In genomic region chr3:144127014-144127413, GRCh38 we compare ENCODE assay signal across 19 cellular contexts.
A peak's percentile ranks its signal among the peaks of the same experiment; 100 is the strongest.
DNase-seq lines count a peak whose midpoint lies in the region; ATAC-seq, FAIRE-seq and TF ChIP-seq lines count a peak whose summit lies in the region.
"Had no signal": no experiment of that assay in that cellular context is flagged by ENCODE, and none has a peak within 500 bp of the region (broad histone marks: within the 10 kb centered on the region; RNA-seq: fewer than 3 reads in every experiment).

No MANE protein-coding gene starts in this region.

- no TSS peak for BruUV-seq in GM12878 (replicated peaks; lab: Mats Ljungman, UMichigan)

- H3K4me3 ChIP-seq in GM12878 (peak overlapping the region; percentile 3; the same call in 1 of the 2 replicates), fibroblast of the aortic adventitia (ENCODE audit: low read depth, low read length) (no peak overlapping the region), mucosa of descending colon (no peak overlapping the region), uterus (no peak overlapping the region)

- no peak for DNase-seq in natural killer cell
- DNase-seq in natural killer cell treated with Interleukin-12 subunit alpha and Interleukin-12 subunit beta and Interleukin-15 and Interleukin-18, amount 100 ng/mL, for 72 hours (ENCODE audit: low spot score), result no peak
- DNase-seq in GM12878 (ENCODE audit: low read depth, low spot score), result no peak
- DNase-seq in fibroblast of the aortic adventitia (ENCODE audit: low read depth), result peak; percentile 45
- DNase-seq in NCI-H2107 treated with DMSO at 0.1 percent for 48 hours (lab: John Stamatoyannopoulos, UW; ENCODE audit: unreplicated experiment), result no peak
- DNase-seq in mucosa of descending colon, result no peak
- no peak for DNase-seq in NCI-H524 (lab: John Stamatoyannopoulos, UW)
- no peak for DNase-seq in uterus
- DNase-seq: Calu3; CD4-positive, alpha-beta memory T cell; DMS79; GOT3; KG1; NCI-H1436; NCI-H2029; NK-92 treated with Interleukin-12 subunit alpha and Interleukin-12 subunit beta, amount 100 ng/mL, for 24 hours; RPMI8226; SIG-M5 had no signal

- peak overlapping the region; percentile 78 to 88 for H3K27ac Mint-ChIP-seq in natural killer cell
- no peak overlapping the region for H3K27ac Mint-ChIP-seq in natural killer cell treated with Interleukin-12 subunit alpha and Interleukin-12 subunit beta and Interleukin-15 and Interleukin-18, amount 100 ng/mL, for 72 hours
- H3K27ac Mint-ChIP-seq: CD4-positive, alpha-beta memory T cell had no signal

- H3K27me3 Mint-ChIP-seq in natural killer cell (ENCODE audit: low read depth in 2 of 2), result peaks cover 3 to 10% of the 10 kb centered on the region in 2 donors
- H3K27me3 Mint-ChIP-seq in natural killer cell treated with Interleukin-12 subunit alpha and Interleukin-12 subunit beta and Interleukin-15 and Interleukin-18, amount 100 ng/mL, for 72 hours, result peaks cover 0 to 7% of the 10 kb centered on the region in 2 donors

- H3K27ac ChIP-seq in GM12878 (ENCODE audit: control insufficient read depth, insufficient read depth), result peak overlapping the region; percentile 91
- no peak overlapping the region for H3K27ac ChIP-seq in uterus

- FAIRE-seq in GM12878 (lab: Jason Lieb, UNC), result no peak
- FAIRE-seq: G401.6 had no signal

- in situ Hi-C loops in GM12878 (cut with MboI), result loop anchor here (5.0 kb wide), 1 partner anchor 145 kb away; no protein-coding TSS in a partner anchor

- RAD21 ChIA-PET in GM12878 (lab: Charles Lee; ENCODE audit: unreplicated experiment), result interaction anchor here (1.1 to 2.2 kb wide), 3 partner anchors 150 to 155 kb away, joined by 3 to 9 read pairs (median 3); partner anchors contain the start of gene DIPK2A

- H3K9ac ChIP-seq in GM12878 (ENCODE audit: control insufficient read depth, insufficient read depth, low read length), result no peak overlapping the region

- peak overlapping the region; percentile 89; the same call in 1 of the 2 replicates for H3K4me2 ChIP-seq in GM12878 (ENCODE audit: control insufficient read depth, insufficient read depth)

- no peaks in the 10 kb centered on the region for H3K27me3 ChIP-seq in GM12878 (replicated peaks in 1 of 2; ENCODE audit: control insufficient read depth in 2 of 2, insufficient read depth in 2 of 2, low read length in 1 of 2)
- no peaks in the 10 kb centered on the region for H3K27me3 ChIP-seq in uterus

- no peaks in the 10 kb centered on the region for H3K36me3 Mint-ChIP-seq in natural killer cell
- H3K36me3 Mint-ChIP-seq in natural killer cell treated with Interleukin-12 subunit alpha and Interleukin-12 subunit beta and Interleukin-15 and Interleukin-18, amount 100 ng/mL, for 72 hours, result peaks cover 6% of the 10 kb centered on the region
- H3K36me3 Mint-ChIP-seq: CD4-positive, alpha-beta memory T cell had no signal

- no peak for TF ChIP-seq RAD21 in GM12878 (IDR thresholded peaks at IDR 0.05; ENCODE audit: insufficient read depth, low read depth, low read length)

- no peak for ATAC-seq in natural killer cell
- ATAC-seq in natural killer cell treated with Interleukin-12 subunit alpha and Interleukin-12 subunit beta and Interleukin-15 and Interleukin-18, amount 100 ng/mL, for 72 hours, result no peak
- ATAC-seq in GM12878, result no peak
- ATAC-seq in mucosa of descending colon, result no peak

- no peaks in the 10 kb centered on the region for H4K20me1 ChIP-seq in GM12878 (ENCODE audit: control insufficient read depth, insufficient read depth)

- H3K36me3 ChIP-seq in GM12878 (ENCODE audit: control insufficient read depth in 2 of 2, insufficient read depth in 2 of 2, low read length in 1 of 2) (no peaks in the 10 kb centered on the region), mucosa of descending colon (ENCODE audit: low read depth) (no peaks in the 10 kb centered on the region), uterus (no peaks in the 10 kb centered on the region)

- 97% methylated on average over 3 of the region's 3 CpGs for WGBS in GM12878 (ENCODE audit: insufficient coverage, insufficient replicate concordance, low lambda C conversion rate, missing lambda C conversion rate)

- intact Hi-C loops in natural killer cell (cut with micrococcal nuclease), result no loop called here
- intact Hi-C loops in GM12878 (cut with micrococcal nuclease; ENCODE audit: unreplicated experiment), result no loop called here
- intact Hi-C loops in mucosa of descending colon (cut with DNase I, micrococcal nuclease), result no loop called here
- intact Hi-C loops in uterus (cut with DNase I; ENCODE audit: low total_unique reads), result no loop called here

- POLR2A ChIA-PET in GM12878 (lab: Charles Lee), result interaction anchor here (1.3 to 2.4 kb wide), 2 partner anchors 96 to 155 kb away, joined by 4 to 10 read pairs; partner anchors contain the start of gene DIPK2A

- no peak for TF ChIP-seq POLR2A in GM12878 (IDR thresholded peaks at IDR 0.05; ENCODE audit: low read depth, low read length)
- no peak for TF ChIP-seq POLR2A in uterus (IDR thresholded peaks at IDR 0.05)

- CTCF ChIA-PET in GM12878 (lab: Yijun Ruan, JAX), result interaction anchor here (1.0 to 3.0 kb wide), 3 partner anchors 12 to 155 kb away, joined by 3 to 16 read pairs (median 8); partner anchors contain the start of gene DIPK2A

- TF ChIP-seq CTCF in natural killer cell (IDR thresholded peaks at IDR 0.05) (no peak), GM12878 (IDR thresholded peaks at IDR 0.05 in 2 of 3, conservative IDR thresholded peaks at IDR 0.05 in 1 of 3; ENCODE audit: control insufficient read depth in 2 of 3, extremely low read depth in 1 of 3, insufficient read depth in 1 of 3, low read depth in 3 of 3, low read length in 3 of 3) (no peak), fibroblast of the aortic adventitia (IDR thresholded peaks at IDR 0.05; ENCODE audit: insufficient read depth, low read length) (no peak), mucosa of descending colon (IDR thresholded peaks at IDR 0.05) (no peak), uterus (IDR thresholded peaks at IDR 0.05) (no peak)

- H3K4me1 ChIP-seq in GM12878 (ENCODE audit: control insufficient read depth, insufficient read depth, low read length), result peaks cover 19% of the 10 kb centered on the region; the same call in 1 of the 2 replicates
- no peaks in the 10 kb centered on the region for H3K4me1 ChIP-seq in mucosa of descending colon (ENCODE audit: low read depth)
- H3K4me1 ChIP-seq in uterus, result no peaks in the 10 kb centered on the region

- H3K9me3 Mint-ChIP-seq in natural killer cell, result peaks cover 0 to 5% of the 10 kb centered on the region in 2 donors
- peaks cover 11% of the 10 kb centered on the region for H3K9me3 Mint-ChIP-seq in natural killer cell treated with Interleukin-12 subunit alpha and Interleukin-12 subunit beta and Interleukin-15 and Interleukin-18, amount 100 ng/mL, for 72 hours

- peak overlapping the region; percentile 92 for H2AFZ ChIP-seq in GM12878 (ENCODE audit: control insufficient read depth, low read depth, low read length)

- no peak for TF ChIP-seq EP300 in GM12878 (IDR thresholded peaks at IDR 0.05; ENCODE audit: borderline replicate concordance in 1 of 2, control insufficient read depth in 1 of 2, low read depth in 2 of 2, low read length in 2 of 2)

- no peaks in the 10 kb centered on the region for H3K79me2 ChIP-seq in GM12878 (ENCODE audit: control insufficient read depth, insufficient read depth, low read length)

- no peak overlapping the region for H3K4me3 Mint-ChIP-seq in natural killer cell
- no peak overlapping the region for H3K4me3 Mint-ChIP-seq in natural killer cell treated with Interleukin-12 subunit alpha and Interleukin-12 subunit beta and Interleukin-15 and Interleukin-18, amount 100 ng/mL, for 72 hours
- H3K4me3 Mint-ChIP-seq: CD4-positive, alpha-beta memory T cell had no signal

- H3K9me3 ChIP-seq in GM12878 (replicated peaks; ENCODE audit: control insufficient read depth, insufficient read depth, low read length) (peaks cover 2% of the 10 kb centered on the region; the same call in 2 of the 3 replicates), mucosa of descending colon (no peaks in the 10 kb centered on the region), uterus (no peaks in the 10 kb centered on the region)

- H3K4me1 Mint-ChIP-seq in natural killer cell, result peaks cover 13 to 14% of the 10 kb centered on the region in 2 donors
- H3K4me1 Mint-ChIP-seq in natural killer cell treated with Interleukin-12 subunit alpha and Interleukin-12 subunit beta and Interleukin-15 and Interleukin-18, amount 100 ng/mL, for 72 hours (ENCODE audit: low read depth in 2 of 2), result peaks cover 18 to 21% of the 10 kb centered on the region in 2 donors

- SMC1A ChIA-PET in GM12878 (lab: Charles Lee; ENCODE audit: uncharacterized antibody, unreplicated experiment), result interaction anchor here (1.1 to 2.3 kb wide), 5 partner anchors 11 to 156 kb away, joined by 3 to 8 read pairs (median 5); partner anchors contain the start of gene DIPK2A

TF ChIP-seq in GM12878, 131 proteins besides CTCF, POLR2A, EP300 and RAD21:
- TF ChIP-seq SMAD5 (IDR thresholded peaks at IDR 0.05; ENCODE audit: low read depth) (no peak), JUND (IDR thresholded peaks at IDR 0.05; ENCODE audit: low read depth, low read length) (no peak), RBBP5 (conservative IDR thresholded peaks at IDR 0.05) (no peak), IRF3 (IDR thresholded peaks at IDR 0.05) (no peak), TCF7 (IDR thresholded peaks at IDR 0.05; ENCODE audit: borderline replicate concordance) (no peak), PAX8 (IDR thresholded peaks at IDR 0.05) (no peak), CEBPB (IDR thresholded peaks at IDR 0.05; ENCODE audit: borderline replicate concordance in 1 of 2, low read depth in 2 of 2, low read length in 2 of 2) (no peak), ZNF384 (IDR thresholded peaks at IDR 0.05; ENCODE audit: borderline replicate concordance, low read depth, low read length) (no peak), HCFC1 (IDR thresholded peaks at IDR 0.05; ENCODE audit: low read length) (no peak), ZNF622 (IDR thresholded peaks at IDR 0.05) (no peak), ATF3 (IDR thresholded peaks at IDR 0.05; ENCODE audit: borderline replicate concordance, extremely low read depth, low read depth, low read length) (no peak), EED (IDR thresholded peaks at IDR 0.05; ENCODE audit: low read depth) (no peak)

Comparison
In these comparisons a context has a peak if more than half of its experiments do, and no peak if none do; other contexts are left out.
1. H3K27ac Mint-ChIP-seq: peak in natural killer cell (2 of 2); none in natural killer cell treated with Interleukin-12 subunit alpha and Interleukin-12 subunit beta and Interleukin-15 and Interleukin-18, amount 100 ng/mL, for 72 hours (0 of 2).